1 cellular context compared by ENCODE assay signal in the genomic region with DNA sequence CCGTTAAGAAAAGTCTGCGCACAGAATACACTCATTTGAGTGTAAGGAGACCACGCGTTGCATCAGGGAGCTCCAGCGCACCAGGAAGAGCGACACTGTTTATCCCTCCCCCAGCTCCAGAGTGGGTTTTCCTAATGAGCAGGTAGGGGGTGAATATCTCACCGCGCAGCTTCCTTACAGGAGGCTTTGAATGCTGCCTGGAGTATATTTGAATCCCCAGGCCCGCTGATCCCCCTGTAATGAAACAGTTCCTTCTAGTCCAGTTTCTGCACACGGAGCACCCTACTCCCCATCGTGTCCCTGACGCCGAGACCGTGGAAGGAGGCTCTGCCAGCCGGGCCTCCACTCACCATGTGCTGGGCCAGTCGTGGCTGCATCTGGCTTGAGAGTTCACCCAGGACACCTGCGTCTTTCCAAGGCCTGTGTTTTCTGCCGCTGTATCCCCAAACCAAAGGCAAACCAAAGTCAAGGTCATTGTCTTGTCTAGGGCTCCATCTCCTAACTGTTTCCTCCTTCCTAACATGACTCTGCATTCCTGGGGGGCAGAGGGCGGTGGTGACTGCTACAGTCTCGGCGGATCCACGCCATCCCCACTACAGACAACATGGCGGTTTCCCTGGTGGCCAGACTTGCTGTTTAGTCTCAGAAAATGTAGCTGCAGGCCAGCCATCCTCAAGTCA.
TF ChIP-seq lines count a peak whose summit lies in the region.

No MANE protein-coding gene starts in this region.

TF ChIP-seq in H1, 55 proteins besides CTCF, POLR2A, EP300 and RAD21:
- TF ChIP-seq, protein P1, sequence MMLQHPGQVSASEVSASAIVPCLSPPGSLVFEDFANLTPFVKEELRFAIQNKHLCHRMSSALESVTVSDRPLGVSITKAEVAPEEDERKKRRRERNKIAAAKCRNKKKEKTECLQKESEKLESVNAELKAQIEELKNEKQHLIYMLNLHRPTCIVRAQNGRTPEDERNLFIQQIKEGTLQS (IDR thresholded peaks at IDR 0.05; ENCODE audit: insufficient read depth, low read depth, low read length): no peak
- TF ChIP-seq JUN (IDR thresholded peaks at IDR 0.05; ENCODE audit: low read depth, low read length) (no peak), NRF1 (IDR thresholded peaks at IDR 0.05; ENCODE audit: low read depth, low read length) (no peak), GABPA (IDR thresholded peaks at IDR 0.05; ENCODE audit: borderline replicate concordance, insufficient read depth, low read length) (no peak), BCL11A (IDR thresholded peaks at IDR 0.05; ENCODE audit: low read depth in 2 of 2, low read length in 2 of 2) (no peak)
- TF ChIP-seq, protein P2, sequence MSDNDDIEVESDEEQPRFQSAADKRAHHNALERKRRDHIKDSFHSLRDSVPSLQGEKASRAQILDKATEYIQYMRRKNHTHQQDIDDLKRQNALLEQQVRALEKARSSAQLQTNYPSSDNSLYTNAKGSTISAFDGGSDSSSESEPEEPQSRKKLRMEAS (IDR thresholded peaks at IDR 0.05): no peak
